In genomic region chr9:37036237-37037136, GRCh38 we compare ENCODE assay signal across 8 cellular contexts. TPM values are rescaled to one million over a fixed set of nuclear protein-coding genes. Genes with fewer than 3 reads are reported as not detected.
DNase-seq lines count a peak whose midpoint lies in the region; ATAC-seq and TF ChIP-seq lines count a peak whose summit lies in the region.

No MANE protein-coding gene starts in this region.

- no peaks in the 10 kb centered on the region for H3K9me3 Mint-ChIP-seq in CD4-positive, alpha-beta T cell
- H3K9me3 Mint-ChIP-seq in activated naive CD4-positive, alpha-beta T cell treated with anti-CD3 and anti-CD28 coated beads, Interleukin-2, amount 50 U/mL, for 72 hours = no peaks in the 10 kb centered on the region

- CTCF ChIA-PET in CD4-positive, alpha-beta T cell (lab: Charles Lee) = no interaction called here

- H3K4me3 ChIP-seq in right cardiac atrium (ENCODE audit: low read length) (peak overlapping the region; percentile 65), gastrocnemius medialis (peak overlapping the region; percentile 53 to 89 (median 62))

- POLR2A ChIA-PET in CD4-positive, alpha-beta T cell (lab: Charles Lee) = interaction anchor here (0.9 to 1.2 kb wide), 4 partner anchors 13 to 266 kb away, joined by 3 to 4 read pairs (median 3); partner anchors contain the start of gene ZCCHC7

- in situ Hi-C loops in gastrocnemius medialis (cut with MboI; ENCODE audit: low sequenced_read_pairs in 4 of 4) = no loop called here

- H3K27ac Mint-ChIP-seq in CD4-positive, alpha-beta T cell = no peak overlapping the region
- H3K27ac Mint-ChIP-seq in activated naive CD4-positive, alpha-beta T cell treated with anti-CD3 and anti-CD28 coated beads, Interleukin-2, amount 50 U/mL, for 72 hours = peak overlapping the region in 1 of 2 donors; percentile 45

- no peaks in the 10 kb centered on the region for H3K36me3 Mint-ChIP-seq in CD4-positive, alpha-beta T cell (ENCODE audit: low read depth)
- peaks cover 14 to 15% of the 10 kb centered on the region in 2 donors for H3K36me3 Mint-ChIP-seq in activated naive CD4-positive, alpha-beta T cell treated with anti-CD3 and anti-CD28 coated beads, Interleukin-2, amount 50 U/mL, for 72 hours

- H3K4me3 Mint-ChIP-seq in CD4-positive, alpha-beta T cell = peak overlapping the region; percentile 83

- intact Hi-C loops in CD4-positive, alpha-beta T cell (cut with DNase I, micrococcal nuclease) = loop anchor here (2.0 to 5.0 kb wide), 3 partner anchors 44 to 111 kb away; partner anchors contain the start of gene ZCCHC7 (in 2 of the 2)
- intact Hi-C loops in right cardiac atrium (cut with DNase I) = no loop called here
- intact Hi-C loops in gastrocnemius medialis (cut with DNase I; ENCODE audit: low total_unique reads) = no loop called here

- H3K27me3 ChIP-seq in CD4-positive, alpha-beta T cell (ENCODE audit: control insufficient read depth, insufficient read depth, low read length) = peaks cover 91% of the 10 kb centered on the region
- no peaks in the 10 kb centered on the region for H3K27me3 ChIP-seq in right cardiac atrium (ENCODE audit: control insufficient read depth, insufficient read depth)
- peaks cover 97 to 99% (median 99%) of the 10 kb centered on the region in 3 donors for H3K27me3 ChIP-seq in gastrocnemius medialis

- H3K36me3 ChIP-seq in gastrocnemius medialis = no peaks in the 10 kb centered on the region

- no peak for TF ChIP-seq CTCF in CD4-positive, alpha-beta T cell (IDR thresholded peaks at IDR 0.05)
- TF ChIP-seq CTCF in gastrocnemius medialis (IDR thresholded peaks at IDR 0.05 in 4 of 5, conservative IDR thresholded peaks at IDR 0.05 in 1 of 5) = no peak

- DNase-seq in CD4-positive, alpha-beta T cell = peak in 2 of 10 experiments; percentile 20 to 34
- DNase-seq in NCI-H2227 (lab: John Stamatoyannopoulos, UW; ENCODE audit: unreplicated experiment) (peak; percentile 48), right cardiac atrium (peak; percentile 43 to 70 (median 62)), gastrocnemius medialis (peak in 1 of 2 donors; percentile 19), hepatic stellate cell (ENCODE audit: low spot score) (no peak)
- DNase-seq in activated naive CD4-positive, alpha-beta T cell treated with anti-CD3 and anti-CD28 coated beads, Interleukin-2, amount 50 U/mL, for 72 hours (ENCODE audit: low spot score in 2 of 2) = peak in 1 of 2 donors; percentile 49

- H3K9me3 ChIP-seq in CD4-positive, alpha-beta T cell (ENCODE audit: control insufficient read depth, low read length) = no peaks in the 10 kb centered on the region
- H3K9me3 ChIP-seq in right cardiac atrium (ENCODE audit: control insufficient read depth, low read length) (no peaks in the 10 kb centered on the region), gastrocnemius medialis (no peaks in the 10 kb centered on the region)

- H3K27ac ChIP-seq in CD4-positive, alpha-beta T cell (ENCODE audit: low read depth, low read length) = no peak overlapping the region
- H3K27ac ChIP-seq in right cardiac atrium (ENCODE audit: low read length) (no peak overlapping the region), gastrocnemius medialis (no peak overlapping the region)

- H3K27me3 Mint-ChIP-seq in CD4-positive, alpha-beta T cell = peaks cover 97% of the 10 kb centered on the region

- WGBS in right cardiac atrium = 2% methylated on average over 76 of the region's 76 CpGs

- H3K4me1 Mint-ChIP-seq in CD4-positive, alpha-beta T cell (ENCODE audit: low read depth) = peaks cover 38% of the 10 kb centered on the region

- ATAC-seq in CD4-positive, alpha-beta T cell (ENCODE audit: poor library complexity) = peak; percentile 72
- ATAC-seq in GM19397 (IDR thresholded peaks at IDR 0.05; ENCODE audit: unreplicated experiment) (peak; percentile 27), right cardiac atrium (peak; percentile 68 to 75), gastrocnemius medialis (peak; percentile 56 to 65), HG03025 (IDR thresholded peaks at IDR 0.05; ENCODE audit: low FRiP score, unreplicated experiment) (no peak)
- ATAC-seq in activated naive CD4-positive, alpha-beta T cell treated with anti-CD3 and anti-CD28 coated beads, Interleukin-2, amount 50 U/mL, for 72 hours = peak; percentile 58 to 63

- H3K4me1 ChIP-seq in right cardiac atrium (ENCODE audit: control insufficient read depth, insufficient read depth, low read length) (peaks cover 7% of the 10 kb centered on the region), gastrocnemius medialis (peaks cover 25 to 26% of the 10 kb centered on the region in 2 donors)

- no peak for TF ChIP-seq POLR2A in gastrocnemius medialis (IDR thresholded peaks at IDR 0.05)

RNA-seq across cellular contexts. Expression of gene PAX5, which starts 2.4 kb away (rescaled TPM):
- total RNA-seq in CD4-positive, alpha-beta T cell = under 1 TPM; 0.03 to 0.11 TPM
- 1 to 10 TPM in 1 of 2 donors, under 1 TPM in 1; 0.61 to 1.8 TPM for total RNA-seq in activated naive CD4-positive, alpha-beta T cell treated with anti-CD3 and anti-CD28 coated beads, Interleukin-2, amount 50 U/mL, for 72 hours
- total RNA-seq in right cardiac atrium = under 1 TPM in 1 of 4 donors, not detected in 3; 0.03 TPM
- not detected for polyA plus RNA-seq in right cardiac atrium
- total RNA-seq in gastrocnemius medialis = under 1 TPM in 1 of 4 donors, not detected in 3; 0.19 TPM

Comparison
In these comparisons a context has a peak if more than half of its experiments do, and no peak if none do; other contexts are left out.
1. intact Hi-C loops: an anchor here in CD4-positive, alpha-beta T cell (2.0 to 5.0 kb wide); none called in right cardiac atrium and gastrocnemius medialis.